8 cellular contexts compared by ENCODE assay signal in genomic region chr4:102623622-102624021, GRCh38.
DNase-seq lines count a peak whose midpoint lies in the region; ATAC-seq and TF ChIP-seq lines count a peak whose summit lies in the region.

No MANE protein-coding gene starts in this region.

- H3K23ac ChIP-seq in mesendoderm (ENCODE audit: low read length) = no peak overlapping the region

- H3K27me3 ChIP-seq in mesendoderm (ENCODE audit: insufficient read depth, low read length, poor library complexity) = no peaks in the 10 kb centered on the region

- H3K56ac ChIP-seq in mesendoderm (ENCODE audit: low read length) = no peak overlapping the region

- H3K36me3 ChIP-seq in mesendoderm (ENCODE audit: control insufficient read depth, insufficient read depth, low read length) = no peaks in the 10 kb centered on the region

- DNase-seq in DMS153 (lab: John Stamatoyannopoulos, UW) (peak; percentile 34), HuH-7.5 (ENCODE audit: low spot score) (peak; percentile 37), mesendoderm (peak; percentile 67), NOMO-1 treated with dmso at 0.1 percent for 144 hours (lab: John Stamatoyannopoulos, UW; ENCODE audit: unreplicated experiment) (no peak), germinal center (ENCODE audit: low spot score) (no peak), posterior vena cava (ENCODE audit: low spot score) (no peak)

- ATAC-seq in GM21360 (IDR thresholded peaks at IDR 0.05; ENCODE audit: unreplicated experiment) = no peak

- no peak overlapping the region for H3K18ac ChIP-seq in mesendoderm (ENCODE audit: low read length)

- no peak overlapping the region for H3K9ac ChIP-seq in mesendoderm (ENCODE audit: low read length)

- intact Hi-C loops in posterior vena cava (cut with DNase I) = loop anchor here in 1 of 2 donors (5.0 kb wide), 1 partner anchor 389 kb away; no protein-coding TSS in a partner anchor

- H3K4ac ChIP-seq in mesendoderm (ENCODE audit: low read depth, low read length) = no peak overlapping the region

- no peak overlapping the region for H4K5ac ChIP-seq in mesendoderm (ENCODE audit: low read length)

- H2AK5ac ChIP-seq in mesendoderm (ENCODE audit: low read length) = no peak overlapping the region

- H3K27ac ChIP-seq in mesendoderm (ENCODE audit: low read depth, low read length) = no peak overlapping the region

- H2BK15ac ChIP-seq in mesendoderm (replicated peaks; ENCODE audit: low read depth) = no peak overlapping the region

- TF ChIP-seq CTCF in WI38 (IDR thresholded peaks at IDR 0.05; ENCODE audit: low read depth, low read length) = peak; percentile 42

- H3K79me1 ChIP-seq in mesendoderm (ENCODE audit: low read length) = no peaks in the 10 kb centered on the region

- no peak overlapping the region for H2BK120ac ChIP-seq in mesendoderm (ENCODE audit: low read depth, low read length)

- no peak overlapping the region for H4K8ac ChIP-seq in mesendoderm (ENCODE audit: low read depth, low read length)

- H3K4me3 ChIP-seq in WI38 (ENCODE audit: low read depth, low read length) (no peak overlapping the region), mesendoderm (ENCODE audit: low read length) (no peak overlapping the region)

- no CpG with 5 or more reads among the region's 5 CpGs for WGBS in mesendoderm (ENCODE audit: extremely low coverage, insufficient coverage, low lambda C conversion rate)

- no peak overlapping the region for H3K4me2 ChIP-seq in mesendoderm (ENCODE audit: low read length)

- H3K79me2 ChIP-seq in mesendoderm (ENCODE audit: control insufficient read depth, insufficient read depth, low read length) = no peaks in the 10 kb centered on the region

- H2BK5ac ChIP-seq in mesendoderm (ENCODE audit: low read length) = no peak overlapping the region

- no peaks in the 10 kb centered on the region for H3K4me1 ChIP-seq in mesendoderm (ENCODE audit: control insufficient read depth, low read depth, low read length)

Comparison
In these comparisons a context has a peak if more than half of its experiments do, and no peak if none do; other contexts are left out.
1. DNase-seq: peak in DMS153 (single experiment), HuH-7.5 (single experiment) and mesendoderm (single experiment); none in NOMO-1 treated with dmso at 0.1 percent for 144 hours (single experiment), germinal center (single experiment) and posterior vena cava (single experiment).